Comparison of ENCODE assay signal across 9 cellular contexts in the genomic region with DNA sequence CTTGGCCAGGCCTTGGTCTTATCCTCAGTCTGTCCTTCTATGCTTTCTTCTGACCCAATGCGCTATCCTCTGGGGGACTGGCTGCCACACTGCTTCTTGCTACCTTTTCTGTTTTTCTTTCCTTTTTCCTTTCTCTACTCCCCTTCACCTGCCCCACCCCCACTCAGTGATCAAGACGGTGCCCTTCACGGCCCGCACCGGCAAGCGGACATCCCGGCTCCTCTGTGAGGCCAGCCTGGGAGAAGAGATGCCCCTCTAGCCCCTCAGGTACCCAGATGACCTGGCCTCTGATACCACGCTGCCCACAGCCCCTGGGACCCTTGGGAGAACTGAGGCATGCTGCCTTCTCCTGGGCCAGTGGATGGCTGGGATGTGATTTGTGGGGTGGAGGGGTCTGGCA. TPM values are rescaled to one million over a fixed set of nuclear protein-coding genes. Genes with fewer than 3 reads are reported as not detected.
A peak's percentile ranks its signal among the peaks of the same experiment; 100 is the strongest.
DNase-seq lines count a peak whose midpoint lies in the region; ATAC-seq and TF ChIP-seq lines count a peak whose summit lies in the region.
"Had no signal": no experiment of that assay in that cellular context is flagged by ENCODE, and none has a peak within 500 bp of the region (broad histone marks: within the 10 kb centered on the region; RNA-seq: fewer than 3 reads in every experiment).

No MANE protein-coding gene starts in this region.

- TF ChIP-seq POLR2A in NB4 (IDR thresholded peaks at IDR 0.05; ENCODE audit: extremely low read depth, insufficient read length) (no peak), sigmoid colon (IDR thresholded peaks at IDR 0.05) (no peak)

- no peaks in the 10 kb centered on the region for H3K36me3 ChIP-seq in ES-I3 (ENCODE audit: insufficient read depth, low read length)
- peaks cover 100% of the 10 kb centered on the region for H3K36me3 ChIP-seq in neutrophil
- H3K36me3 ChIP-seq in sigmoid colon = no peaks in the 10 kb centered on the region

- no peaks in the 10 kb centered on the region for H3K9me3 ChIP-seq in ES-I3 (ENCODE audit: control insufficient read depth, insufficient read depth, low read length)
- peaks cover 14% of the 10 kb centered on the region for H3K9me3 ChIP-seq in neutrophil
- no peaks in the 10 kb centered on the region for H3K9me3 ChIP-seq in sigmoid colon

- DNase-seq in NB4 (ENCODE audit: low read depth) = no peak
- no peak for DNase-seq in coronary artery (ENCODE audit: low spot score)
- no peak for DNase-seq in sigmoid colon
- no peak for DNase-seq in dermis blood vessel endothelial cell
- DNase-seq: NCI-H2029 treated with DMSO at 0.1 percent for 48 hours had no signal

- 84 to 87% methylated on average over 8 of the region's 8 CpGs for WGBS in sigmoid colon, 2 donors

- peaks cover 9% of the 10 kb centered on the region; the same call in 1 of the 2 replicates for H3K4me1 ChIP-seq in ES-I3 (ENCODE audit: insufficient read depth, low read length)
- peaks cover 35 to 39% of the 10 kb centered on the region in 2 experiments for H3K4me1 ChIP-seq in neutrophil (ENCODE audit: control insufficient read depth in 1 of 2, insufficient read depth in 1 of 2, low read depth in 1 of 2, low read length in 1 of 2)
- peaks cover 0 to 26% (median 24%) of the 10 kb centered on the region in 4 donors for H3K4me1 ChIP-seq in sigmoid colon

- H3K27ac ChIP-seq in coronary artery (no peak overlapping the region), neutrophil (peak overlapping the region; percentile 87), sigmoid colon (no peak overlapping the region)

- peak overlapping the region; percentile 85; the same call in 1 of the 2 replicates for H3K9ac ChIP-seq in ES-I3 (ENCODE audit: low read depth, low read length)

- TF ChIP-seq CTCF in NB4 (IDR thresholded peaks at IDR 0.05; ENCODE audit: low read depth, low read length) = no peak
- TF ChIP-seq CTCF in coronary artery (IDR thresholded peaks at IDR 0.05) = no peak
- TF ChIP-seq CTCF in neutrophil (IDR thresholded peaks at IDR 0.05) = no peak
- no peak for TF ChIP-seq CTCF in sigmoid colon (IDR thresholded peaks at IDR 0.05)

- H3K27me3 ChIP-seq in neutrophil = no peaks in the 10 kb centered on the region
- peaks cover 1 to 11% (median 5%) of the 10 kb centered on the region in 3 donors for H3K27me3 ChIP-seq in sigmoid colon

- no peak for TF ChIP-seq EP300 in sigmoid colon (IDR thresholded peaks at IDR 0.05)

- intact Hi-C loops in sigmoid colon (cut with DNase I) = no loop called here

- H3K4me3 ChIP-seq in NB4 (ENCODE audit: low read depth, low read length) (peak overlapping the region; percentile 47), coronary artery (peak overlapping the region; percentile 73), neutrophil (ENCODE audit: low read depth in 1 of 2, low read length in 1 of 2) (peak overlapping the region in 1 of 2 experiments; percentile 64), sigmoid colon (peak overlapping the region in 1 of 4 donors; percentile 57)

- no peak for ATAC-seq in GM18520 (IDR thresholded peaks at IDR 0.05; ENCODE audit: unreplicated experiment)

RNA-seq across cellular contexts. Expression of a gene that starts 15.6 kb away (rescaled TPM):
- total RNA-seq in sigmoid colon (not detected), dermis blood vessel endothelial cell (0.05 TPM in 1 of 2 replicates, not detected in the other)
- under 1 TPM in 1 of 3 donors, not detected in 2; 0.07 TPM for polyA plus RNA-seq in sigmoid colon
- total RNA-seq: myocyte had no signal

RNA-seq across cellular contexts. Expression of a gene that starts 24.7 kb away (rescaled TPM):
- total RNA-seq in sigmoid colon (10 to 100 TPM in 3 of 4 donors, 1 to 10 TPM in 1; 8.9 to 12.7 (median 11.0) TPM), dermis blood vessel endothelial cell (1.0 and 4.0 TPM in 2 replicates)
- polyA plus RNA-seq in sigmoid colon = 10 to 100 TPM in 2 of 3 donors, 1 to 10 TPM in 1; 9.2 to 35.5 (median 10.8) TPM
